ENCODE assay signal across 15 cellular contexts in genomic region chr2:120703330-120703994, GRCh38. TPM values are rescaled to one million over a fixed set of nuclear protein-coding genes. Genes with fewer than 3 reads are reported as not detected.
DNase-seq lines count a peak whose midpoint lies in the region; FAIRE-seq and TF ChIP-seq lines count a peak whose summit lies in the region.
"Had no signal": no experiment of that assay in that cellular context is flagged by ENCODE, and none has a peak within 500 bp of the region (broad histone marks: within the 10 kb centered on the region; RNA-seq: fewer than 3 reads in every experiment).

No MANE protein-coding gene starts in this region.

- H3K4me1 ChIP-seq in astrocyte (ENCODE audit: insufficient read depth, low read length), result no peaks in the 10 kb centered on the region
- H3K4me1 ChIP-seq: gastroesophageal sphincter, tibial nerve had no signal

- FAIRE-seq in astrocyte (lab: Jason Lieb, UNC), result peak; percentile 43

- H3K9me3 ChIP-seq in astrocyte (ENCODE audit: insufficient read depth, low read depth, low read length), result no peaks in the 10 kb centered on the region
- H3K9me3 ChIP-seq: gastroesophageal sphincter, tibial nerve had no signal

- no peak overlapping the region for H3K27ac ChIP-seq in astrocyte (ENCODE audit: low read depth, low read length)
- H3K27ac ChIP-seq: gastroesophageal sphincter, tibial nerve had no signal

- H3K4me1 Mint-ChIP-seq in HFFc6 (ENCODE audit: low read depth) (peaks cover 53% of the 10 kb centered on the region), astrocyte (ENCODE audit: low read depth, unreplicated experiment) (peaks cover 25% of the 10 kb centered on the region)
- H3K4me1 Mint-ChIP-seq: activated B cell treated with CpG ODN at 0.5 μM for 24 hours had no signal

- H3K9me3 Mint-ChIP-seq in HFFc6 (no peaks in the 10 kb centered on the region), astrocyte (ENCODE audit: unreplicated experiment) (no peaks in the 10 kb centered on the region)
- H3K9me3 Mint-ChIP-seq: activated B cell treated with CpG ODN at 0.5 μM for 24 hours; natural killer cell treated with Interleukin-12 subunit alpha and Interleukin-12 subunit beta and Interleukin-15 and Interleukin-18, amount 100 ng/mL, for 72 hours had no signal

- H3K79me2 ChIP-seq in astrocyte (ENCODE audit: insufficient read depth, low read length), result no peaks in the 10 kb centered on the region

- no peaks in the 10 kb centered on the region for H4K20me1 ChIP-seq in astrocyte (ENCODE audit: insufficient read depth, low read length)

- TF ChIP-seq CTCF in HFFc6 (IDR thresholded peaks at IDR 0.05) (no peak), astrocyte (IDR thresholded peaks at IDR 0.05; ENCODE audit: insufficient read depth, low read depth, low read length) (no peak)

- DNase-seq in A172 (ENCODE audit: low spot score), result peak; percentile 87
- peak; percentile 92 for DNase-seq in HFFc6
- peak; percentile 62 for DNase-seq in astrocyte (ENCODE audit: low read depth)
- DNase-seq in iris pigment epithelial cell (ENCODE audit: low read depth), result peak; percentile 58
- DNase-seq in NCI-H1417 (lab: John Stamatoyannopoulos, UW), result no peak
- DNase-seq in Kasumi-1 (lab: John Stamatoyannopoulos, UW), result no peak
- DNase-seq in anterior cingulate cortex (lab: John Stamatoyannopoulos, UW), result no peak
- no peak for DNase-seq in NCI-H82 treated with DMSO at 0.1 percent for 48 hours (lab: John Stamatoyannopoulos, UW; ENCODE audit: unreplicated experiment)
- DNase-seq: activated B cell treated with CpG ODN at 0.5 μM for 24 hours, DMS79 treated with DMSO at 0.1 percent for 48 hours, NCI-H1092 treated with DMSO at 0.1 percent for 48 hours, NCI-H524 had no signal

- H3K4me3 ChIP-seq in astrocyte (ENCODE audit: insufficient read depth, low read depth, low read length), result no peak overlapping the region
- H3K4me3 ChIP-seq: gastroesophageal sphincter, tibial nerve had no signal

- H3K36me3 Mint-ChIP-seq in HFFc6 (ENCODE audit: low read depth), result peaks cover 8% of the 10 kb centered on the region; the same call in 1 of the 2 replicates
- H3K36me3 Mint-ChIP-seq in astrocyte (ENCODE audit: low read depth, unreplicated experiment), result peaks cover 2% of the 10 kb centered on the region
- H3K36me3 Mint-ChIP-seq: natural killer cell treated with Interleukin-12 subunit alpha and Interleukin-12 subunit beta and Interleukin-15 and Interleukin-18, amount 100 ng/mL, for 72 hours had no signal

- H3K4me3 Mint-ChIP-seq in HFFc6 (no peak overlapping the region), astrocyte (ENCODE audit: unreplicated experiment) (no peak overlapping the region)
- H3K4me3 Mint-ChIP-seq: activated B cell treated with CpG ODN at 0.5 μM for 24 hours; natural killer cell treated with Interleukin-12 subunit alpha and Interleukin-12 subunit beta and Interleukin-15 and Interleukin-18, amount 100 ng/mL, for 72 hours had no signal

- H3K27me3 Mint-ChIP-seq in HFFc6 (ENCODE audit: insufficient read depth) (no peaks in the 10 kb centered on the region; the same call in 1 of the 2 replicates), astrocyte (ENCODE audit: low read depth, unreplicated experiment) (peaks cover 32% of the 10 kb centered on the region)

- peak overlapping the region; percentile 71 for H3K27ac Mint-ChIP-seq in HFFc6
- H3K27ac Mint-ChIP-seq in astrocyte (ENCODE audit: unreplicated experiment), result no peak overlapping the region
- H3K27ac Mint-ChIP-seq: activated B cell treated with CpG ODN at 0.5 μM for 24 hours; natural killer cell treated with Interleukin-12 subunit alpha and Interleukin-12 subunit beta and Interleukin-15 and Interleukin-18, amount 100 ng/mL, for 72 hours had no signal

- H2AFZ ChIP-seq in astrocyte (ENCODE audit: low read depth, low read length), result no peak overlapping the region

- H3K9ac ChIP-seq in astrocyte (ENCODE audit: low read length), result no peak overlapping the region

- no peaks in the 10 kb centered on the region for H3K36me3 ChIP-seq in astrocyte (ENCODE audit: insufficient read depth, low read length)
- H3K36me3 ChIP-seq: gastroesophageal sphincter, tibial nerve had no signal

- H3K27me3 ChIP-seq in astrocyte (ENCODE audit: insufficient read depth, low read length), result no peaks in the 10 kb centered on the region
- H3K27me3 ChIP-seq: gastroesophageal sphincter, tibial nerve had no signal

- no peak overlapping the region for H3K4me2 ChIP-seq in astrocyte (ENCODE audit: low read length)

RNA-seq across cellular contexts. Expression of gene GLI2, which starts 32.2 kb away (rescaled TPM):
- 4.6 and 4.7 TPM in 2 replicates for total RNA-seq in A172 (2014; rRNA removed; shearing (Covaris generic))
- total RNA-seq in HFFc6 (2021; fragmentation: NEBNext Ultra II Directional; extraction: Animal tissue kit (Norgen Biotek cat#: 25700)), result 10 to 100 TPM; 40.2 to 46.1 (median 41.9) TPM
- 42.9 and 44.5 TPM in 2 replicates for total RNA-seq in astrocyte
- total RNA-seq: activated B cell treated with CpG ODN at 0.5 μM for 24 hours had no signal

Comparison
In these comparisons a context has a peak if more than half of its experiments do, and no peak if none do; other contexts are left out.
1. DNase-seq: peak in A172 (single experiment), HFFc6 (single experiment), astrocyte (single experiment) and iris pigment epithelial cell (single experiment); none in NCI-H1417 (0 of 3), Kasumi-1 (0 of 2), anterior cingulate cortex (0 of 58) and NCI-H82 treated with DMSO at 0.1 percent for 48 hours (single experiment).